In genomic region chr19:21396893-21397572, GRCh38 we compare ENCODE assay signal across 8 cellular contexts. TPM values are rescaled to one million over a fixed set of nuclear protein-coding genes. Genes with fewer than 3 reads are reported as not detected.
A peak's percentile ranks its signal among the peaks of the same experiment; 100 is the strongest.
DNase-seq lines count a peak whose midpoint lies in the region; ATAC-seq and TF ChIP-seq lines count a peak whose summit lies in the region.

TSS of gene ZNF493 (plus strand) at chr19:21397133. CDS start at chr19:21397238, 105 bp downstream.

- peak within 1 kb of the TSS; percentile 97 for H3K4me3 ChIP-seq in HEK293 (ENCODE audit: low read depth, low read length)

- peaks cover 32% of the 10 kb centered on the region for H3K36me3 Mint-ChIP-seq in activated naive CD8-positive, alpha-beta T cell
- peaks cover 22% of the 10 kb centered on the region for H3K36me3 Mint-ChIP-seq in glutamatergic neuron (ENCODE audit: unreplicated experiment)

- no peaks in the 10 kb centered on the region for H3K9me3 ChIP-seq in HEK293 (ENCODE audit: control insufficient read depth, insufficient read depth, low read depth, low read length)

- TF ChIP-seq CTCF in HEK293 (tag by site-specific recombination; IDR thresholded peaks at IDR 0.05), result no peak
- no peak for TF ChIP-seq CTCF in glutamatergic neuron (IDR thresholded peaks at IDR 0.05; ENCODE audit: partially characterized antibody, unreplicated experiment)
- no peak for TF ChIP-seq CTCF in omental fat pad (IDR thresholded peaks at IDR 0.05)

- peaks cover 0 to 30% of the 10 kb centered on the region in 2 experiments; a peak in 1 of 3 replicates for H3K36me3 ChIP-seq in HEK293 (ENCODE audit: control insufficient read depth in 2 of 2, insufficient read depth in 1 of 2, low read length in 2 of 2)

- peaks cover 20% of the 10 kb centered on the region for H3K9me3 Mint-ChIP-seq in activated naive CD8-positive, alpha-beta T cell (ENCODE audit: low read depth)
- H3K9me3 Mint-ChIP-seq in glutamatergic neuron (ENCODE audit: unreplicated experiment), result peaks cover 3% of the 10 kb centered on the region

- DNase-seq in GM04503 (ENCODE audit: low read depth) (peak; percentile 83), MV-4-11 (lab: John Stamatoyannopoulos, UW) (peak; percentile 98), SKM-1 treated with dmso at 0.1 percent for 144 hours (lab: John Stamatoyannopoulos, UW; ENCODE audit: unreplicated experiment) (peak; percentile 93), glutamatergic neuron (peak; percentile 92), omental fat pad (ENCODE audit: low spot score) (peak; percentile 88)

- peak; percentile 100 for ATAC-seq in omental fat pad (ENCODE audit: low FRiP score)

- no peaks in the 10 kb centered on the region for H3K27me3 Mint-ChIP-seq in activated naive CD8-positive, alpha-beta T cell
- H3K27me3 Mint-ChIP-seq in glutamatergic neuron (ENCODE audit: unreplicated experiment), result no peaks in the 10 kb centered on the region

- peaks cover 34% of the 10 kb centered on the region for H3K4me1 Mint-ChIP-seq in activated naive CD8-positive, alpha-beta T cell (ENCODE audit: low read depth)
- peaks cover 3% of the 10 kb centered on the region for H3K4me1 Mint-ChIP-seq in glutamatergic neuron (ENCODE audit: low read depth, unreplicated experiment)

- no peaks in the 10 kb centered on the region for H3K4me1 ChIP-seq in HEK293 (ENCODE audit: control insufficient read depth, insufficient read depth, low read length)

- peak within 1 kb of the TSS; percentile 92 for H3K27ac Mint-ChIP-seq in activated naive CD8-positive, alpha-beta T cell
- H3K27ac Mint-ChIP-seq in glutamatergic neuron (ENCODE audit: unreplicated experiment), result peak within 1 kb of the TSS; percentile 99

- CTCF ChIA-PET in HEK293 (lab: Yijun Ruan, JAX), result no interaction called here

- H3K27ac ChIP-seq in HEK293 (ENCODE audit: extremely low read depth, low read depth, low read length) (no peak within 1 kb of the TSS; the same call in 1 of the 2 replicates), temporal lobe (ENCODE audit: low read depth, low read length) (peak within 1 kb of the TSS; percentile 72)

- peak within 1 kb of the TSS; percentile 99 for H3K4me3 Mint-ChIP-seq in activated naive CD8-positive, alpha-beta T cell
- peak within 1 kb of the TSS; percentile 96 for H3K4me3 Mint-ChIP-seq in glutamatergic neuron (ENCODE audit: unreplicated experiment)

- POLR2A ChIA-PET in HEK293 (lab: Yijun Ruan, JAX), result interaction anchor here (0.6 to 1.7 kb wide), 11 partner anchors 11 to 455 kb away, joined by 3 to 16 read pairs (median 5); partner anchors contain the start of genes ZNF100, ZNF429, ZNF708 and ZNF738

TF ChIP-seq in HEK293, 187 proteins besides CTCF, POLR2A, EP300 and RAD21 (continues in another document):
- TF ChIP-seq SP3 (tag by site-specific recombination; IDR thresholded peaks at IDR 0.05) (peak; percentile 68), KLF16 (tag by site-specific recombination; IDR thresholded peaks at IDR 0.05) (no peak; the same call in 1 of the 2 replicates), ZNF335 (tag by site-specific recombination; conservative IDR thresholded peaks at IDR 0.05) (peak; percentile 88), ZNF140 (tag by site-specific recombination; IDR thresholded peaks at IDR 0.05) (no peak), ZNF175 (tag by site-specific recombination; IDR thresholded peaks at IDR 0.05) (no peak), ZBTB11 (tag by site-specific recombination; conservative IDR thresholded peaks at IDR 0.05; ENCODE audit: low read depth) (peak; percentile 28; the same call in 1 of the 2 replicates), ZNF394 (tag by site-specific recombination; IDR thresholded peaks at IDR 0.05; ENCODE audit: borderline replicate concordance) (no peak), ZNF366 (tag by site-specific recombination; conservative IDR thresholded peaks at IDR 0.05) (peak; percentile 46; the same call in 1 of the 2 replicates), ZNF2 (tag by site-specific recombination; IDR thresholded peaks at IDR 0.05) (no peak), ZBTB1 (tag by site-specific recombination; IDR thresholded peaks at IDR 0.05) (no peak), ZNF658 (tag by site-specific recombination; IDR thresholded peaks at IDR 0.05) (no peak), WT1 (tag by site-specific recombination; IDR thresholded peaks at IDR 0.05) (no peak), ZNF24 (tag by site-specific recombination; IDR thresholded peaks at IDR 0.05) (peak; percentile 54; the same call in 1 of the 2 replicates), PRDM10 (tag by site-specific recombination; IDR thresholded peaks at IDR 0.05) (peak; percentile 47; the same call in 1 of the 2 replicates), TRIM28 (IDR thresholded peaks at IDR 0.05; ENCODE audit: borderline replicate concordance, low read length) (peak; percentile 49; the same call in 1 of the 2 replicates), ZFHX2 (tag by site-specific recombination; conservative IDR thresholded peaks at IDR 0.05) (no peak), ZNF121 (tag by site-specific recombination; IDR thresholded peaks at IDR 0.05) (no peak), ZNF221 (tag by site-specific recombination; IDR thresholded peaks at IDR 0.05; ENCODE audit: borderline replicate concordance) (no peak), SP2 (tag by site-specific recombination; IDR thresholded peaks at IDR 0.05) (peak; percentile 96), ZNF148 (tag by site-specific recombination; IDR thresholded peaks at IDR 0.05; ENCODE audit: borderline replicate concordance) (no peak)

RNA-seq across cellular contexts. Expression of gene ZNF493, which starts in this region (rescaled TPM):
- total RNA-seq in glutamatergic neuron (ENCODE audit: unreplicated experiment), result 56.4 TPM
- total RNA-seq in omental fat pad, result 10 to 100 TPM; 14.2 to 50.9 (median 20.5) TPM
- 86.5 TPM for total RNA-seq in temporal lobe
